Comparison of ENCODE assay signal across 1 cellular context in genomic region chr21:44815225-44815624, GRCh38.
TF ChIP-seq lines count a peak whose summit lies in the region.

No MANE protein-coding gene starts in this region.

TF ChIP-seq in HepG2, 621 proteins besides CTCF, POLR2A, EP300 and RAD21:
- TF ChIP-seq ZKSCAN8 (CRISPR knock-in tag; IDR thresholded peaks at IDR 0.05; ENCODE audit: borderline replicate concordance): no peak
- no peak for TF ChIP-seq MBD4 (IDR thresholded peaks at IDR 0.05; ENCODE audit: borderline replicate concordance, low read length)
- no peak for TF ChIP-seq MED8 (CRISPR knock-in tag; IDR thresholded peaks at IDR 0.05; ENCODE audit: insufficient replicate concordance)
- no peak for TF ChIP-seq JUND (CRISPR knock-in tag; IDR thresholded peaks at IDR 0.05)
- TF ChIP-seq, protein P1, sequence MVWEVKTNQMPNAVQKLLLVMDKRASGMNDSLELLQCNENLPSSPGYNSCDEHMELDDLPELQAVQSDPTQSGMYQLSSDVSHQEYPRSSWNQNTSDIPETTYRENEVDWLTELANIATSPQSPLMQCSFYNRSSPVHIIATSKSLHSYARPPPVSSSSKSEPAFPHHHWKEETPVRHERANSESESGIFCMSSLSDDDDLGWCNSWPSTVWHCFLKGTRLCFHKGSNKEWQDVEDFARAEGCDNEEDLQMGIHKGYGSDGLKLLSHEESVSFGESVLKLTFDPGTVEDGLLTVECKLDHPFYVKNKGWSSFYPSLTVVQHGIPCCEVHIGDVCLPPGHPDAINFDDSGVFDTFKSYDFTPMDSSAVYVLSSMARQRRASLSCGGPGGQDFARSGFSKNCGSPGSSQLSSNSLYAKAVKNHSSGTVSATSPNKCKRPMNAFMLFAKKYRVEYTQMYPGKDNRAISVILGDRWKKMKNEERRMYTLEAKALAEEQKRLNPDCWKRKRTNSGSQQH (CRISPR knock-in tag; IDR thresholded peaks at IDR 0.05; ENCODE audit: low read depth): no peak
- TF ChIP-seq, protein P2, sequence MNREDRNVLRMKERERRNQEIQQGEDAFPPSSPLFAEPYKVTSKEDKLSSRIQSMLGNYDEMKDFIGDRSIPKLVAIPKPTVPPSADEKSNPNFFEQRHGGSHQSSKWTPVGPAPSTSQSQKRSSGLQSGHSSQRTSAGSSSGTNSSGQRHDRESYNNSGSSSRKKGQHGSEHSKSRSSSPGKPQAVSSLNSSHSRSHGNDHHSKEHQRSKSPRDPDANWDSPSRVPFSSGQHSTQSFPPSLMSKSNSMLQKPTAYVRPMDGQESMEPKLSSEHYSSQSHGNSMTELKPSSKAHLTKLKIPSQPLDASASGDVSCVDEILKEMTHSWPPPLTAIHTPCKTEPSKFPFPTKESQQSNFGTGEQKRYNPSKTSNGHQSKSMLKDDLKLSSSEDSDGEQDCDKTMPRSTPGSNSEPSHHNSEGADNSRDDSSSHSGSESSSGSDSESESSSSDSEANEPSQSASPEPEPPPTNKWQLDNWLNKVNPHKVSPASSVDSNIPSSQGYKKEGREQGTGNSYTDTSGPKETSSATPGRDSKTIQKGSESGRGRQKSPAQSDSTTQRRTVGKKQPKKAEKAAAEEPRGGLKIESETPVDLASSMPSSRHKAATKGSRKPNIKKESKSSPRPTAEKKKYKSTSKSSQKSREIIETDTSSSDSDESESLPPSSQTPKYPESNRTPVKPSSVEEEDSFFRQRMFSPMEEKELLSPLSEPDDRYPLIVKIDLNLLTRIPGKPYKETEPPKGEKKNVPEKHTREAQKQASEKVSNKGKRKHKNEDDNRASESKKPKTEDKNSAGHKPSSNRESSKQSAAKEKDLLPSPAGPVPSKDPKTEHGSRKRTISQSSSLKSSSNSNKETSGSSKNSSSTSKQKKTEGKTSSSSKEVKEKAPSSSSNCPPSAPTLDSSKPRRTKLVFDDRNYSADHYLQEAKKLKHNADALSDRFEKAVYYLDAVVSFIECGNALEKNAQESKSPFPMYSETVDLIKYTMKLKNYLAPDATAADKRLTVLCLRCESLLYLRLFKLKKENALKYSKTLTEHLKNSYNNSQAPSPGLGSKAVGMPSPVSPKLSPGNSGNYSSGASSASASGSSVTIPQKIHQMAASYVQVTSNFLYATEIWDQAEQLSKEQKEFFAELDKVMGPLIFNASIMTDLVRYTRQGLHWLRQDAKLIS (CRISPR knock-in tag; IDR thresholded peaks at IDR 0.05): no peak
- TF ChIP-seq KAT7 (CRISPR knock-in tag; IDR thresholded peaks at IDR 0.05; ENCODE audit: borderline replicate concordance): no peak
- TF ChIP-seq, protein P3, sequence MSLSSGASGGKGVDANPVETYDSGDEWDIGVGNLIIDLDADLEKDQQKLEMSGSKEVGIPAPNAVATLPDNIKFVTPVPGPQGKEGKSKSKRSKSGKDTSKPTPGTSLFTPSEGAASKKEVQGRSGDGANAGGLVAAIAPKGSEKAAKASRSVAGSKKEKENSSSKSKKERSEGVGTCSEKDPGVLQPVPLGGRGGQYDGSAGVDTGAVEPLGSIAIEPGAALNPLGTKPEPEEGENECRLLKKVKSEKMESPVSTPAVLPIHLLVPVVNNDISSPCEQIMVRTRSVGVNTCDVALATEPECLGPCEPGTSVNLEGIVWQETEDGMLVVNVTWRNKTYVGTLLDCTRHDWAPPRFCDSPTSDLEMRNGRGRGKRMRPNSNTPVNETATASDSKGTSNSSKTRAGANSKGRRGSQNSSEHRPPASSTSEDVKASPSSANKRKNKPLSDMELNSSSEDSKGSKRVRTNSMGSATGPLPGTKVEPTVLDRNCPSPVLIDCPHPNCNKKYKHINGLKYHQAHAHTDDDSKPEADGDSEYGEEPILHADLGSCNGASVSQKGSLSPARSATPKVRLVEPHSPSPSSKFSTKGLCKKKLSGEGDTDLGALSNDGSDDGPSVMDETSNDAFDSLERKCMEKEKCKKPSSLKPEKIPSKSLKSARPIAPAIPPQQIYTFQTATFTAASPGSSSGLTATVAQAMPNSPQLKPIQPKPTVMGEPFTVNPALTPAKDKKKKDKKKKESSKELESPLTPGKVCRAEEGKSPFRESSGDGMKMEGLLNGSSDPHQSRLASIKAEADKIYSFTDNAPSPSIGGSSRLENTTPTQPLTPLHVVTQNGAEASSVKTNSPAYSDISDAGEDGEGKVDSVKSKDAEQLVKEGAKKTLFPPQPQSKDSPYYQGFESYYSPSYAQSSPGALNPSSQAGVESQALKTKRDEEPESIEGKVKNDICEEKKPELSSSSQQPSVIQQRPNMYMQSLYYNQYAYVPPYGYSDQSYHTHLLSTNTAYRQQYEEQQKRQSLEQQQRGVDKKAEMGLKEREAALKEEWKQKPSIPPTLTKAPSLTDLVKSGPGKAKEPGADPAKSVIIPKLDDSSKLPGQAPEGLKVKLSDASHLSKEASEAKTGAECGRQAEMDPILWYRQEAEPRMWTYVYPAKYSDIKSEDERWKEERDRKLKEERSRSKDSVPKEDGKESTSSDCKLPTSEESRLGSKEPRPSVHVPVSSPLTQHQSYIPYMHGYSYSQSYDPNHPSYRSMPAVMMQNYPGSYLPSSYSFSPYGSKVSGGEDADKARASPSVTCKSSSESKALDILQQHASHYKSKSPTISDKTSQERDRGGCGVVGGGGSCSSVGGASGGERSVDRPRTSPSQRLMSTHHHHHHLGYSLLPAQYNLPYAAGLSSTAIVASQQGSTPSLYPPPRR (CRISPR knock-in tag; IDR thresholded peaks at IDR 0.05; ENCODE audit: borderline replicate concordance): no peak
- no peak for TF ChIP-seq ZNF878 (CRISPR knock-in tag; IDR thresholded peaks at IDR 0.05)
